Comparison of ENCODE assay signal across 16 cellular contexts in the genomic region with DNA sequence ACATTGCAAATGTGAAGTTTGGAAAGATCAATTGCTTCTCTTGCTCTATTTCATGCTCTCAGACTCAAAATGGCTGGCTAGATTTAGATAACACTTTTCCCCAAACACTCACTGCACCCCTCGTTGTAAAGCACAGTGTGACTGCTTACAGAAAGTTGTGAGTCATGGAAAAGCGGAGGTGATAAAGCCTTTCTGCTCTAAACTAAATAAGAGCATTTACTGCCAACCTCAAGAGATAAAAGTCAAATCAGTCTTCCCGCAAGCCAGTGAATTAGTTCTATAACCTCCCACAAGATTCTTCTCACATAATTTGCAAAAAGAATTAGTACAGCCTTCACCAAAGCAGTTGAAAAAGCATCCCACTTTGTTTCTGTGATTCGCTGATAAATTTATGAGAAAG.
DNase-seq lines count a peak whose midpoint lies in the region; ATAC-seq and TF ChIP-seq lines count a peak whose summit lies in the region.
"Had no signal": no experiment of that assay in that cellular context is flagged by ENCODE, and none has a peak within 500 bp of the region (broad histone marks: within the 10 kb centered on the region; RNA-seq: fewer than 3 reads in every experiment).

No MANE protein-coding gene starts in this region.

- no peaks in the 10 kb centered on the region for H4K20me1 ChIP-seq in GM23338 (replicated peaks; ENCODE audit: insufficient read depth)

- H3K4me1 Mint-ChIP-seq in GM23338 (peaks cover 13% of the 10 kb centered on the region), nephron (peaks cover 63% of the 10 kb centered on the region), endodermal cell (peaks cover 26% of the 10 kb centered on the region)
- H3K4me1 Mint-ChIP-seq: CD4-positive, CD25-positive, alpha-beta regulatory T cell had no signal

- H3K9me2 ChIP-seq in GM23338 (ENCODE audit: insufficient read depth) = no peaks in the 10 kb centered on the region

- H3K9me3 ChIP-seq in endodermal cell (ENCODE audit: control insufficient read depth, low read length) = no peaks in the 10 kb centered on the region

- H3K27ac ChIP-seq in GM23338 (ENCODE audit: low read depth) (no peak overlapping the region), caudate nucleus (ENCODE audit: low read depth, low read length) (peak overlapping the region; percentile 52), endodermal cell (ENCODE audit: low read depth, low read length) (no peak overlapping the region)
- H3K27ac ChIP-seq: RWPE1 had no signal

- no peak for ATAC-seq in GM23338

- H3K9me3 Mint-ChIP-seq in GM23338 (no peaks in the 10 kb centered on the region; the same call in 2 of the 3 replicates), nephron (peaks cover 6% of the 10 kb centered on the region), endodermal cell (peaks cover 4% of the 10 kb centered on the region)

- WGBS in endodermal cell (ENCODE audit: insufficient coverage in 1 of 2, insufficient read length in 1 of 2), 2 experiments = 69 to 77% methylated on average over 2 to 4 of the region's 4 CpGs

- no peak overlapping the region for H3K4me2 ChIP-seq in GM23338

- DNase-seq in GM23338 (ENCODE audit: low spot score) (no peak), RKO (ENCODE audit: low spot score) (peak; percentile 14), caudate nucleus (lab: John Stamatoyannopoulos, UW) (peak in 7 of 61 donors; percentile 4 to 73 (median 12)), endodermal cell (no peak), anterior cingulate cortex (lab: John Stamatoyannopoulos, UW) (no peak), DMS53 treated with DMSO at 0.1 percent for 48 hours (lab: John Stamatoyannopoulos, UW; ENCODE audit: unreplicated experiment) (no peak)
- DNase-seq in activated CD4-positive, alpha-beta T cell treated with anti-CD3 and anti-CD28 coated beads, Interleukin-2, amount 50 U/mL, for 1 hour = no peak
- DNase-seq: CD4-positive, CD25-positive, alpha-beta regulatory T cell; DMS79 treated with DMSO at 0.1 percent for 48 hours; HCEC 1CT; NCI-H1417; NCI-H187 treated with DMSO at 0.1 percent for 48 hours; NCI-H526 treated with DMSO at 0.1 percent for 48 hours; NK-92 treated with Interleukin-12 subunit alpha and Interleukin-12 subunit beta, amount 100 ng/mL, for 24 hours had no signal

- H3K36me3 Mint-ChIP-seq in GM23338 (ENCODE audit: low read depth) (no peaks in the 10 kb centered on the region), nephron (ENCODE audit: low read depth) (peaks cover 3% of the 10 kb centered on the region), endodermal cell (ENCODE audit: low read depth) (no peaks in the 10 kb centered on the region)
- H3K36me3 Mint-ChIP-seq: CD4-positive, CD25-positive, alpha-beta regulatory T cell had no signal

- no peaks in the 10 kb centered on the region for H3F3A ChIP-seq in GM23338 (replicated peaks; ENCODE audit: low read depth)

- peaks cover 8% of the 10 kb centered on the region for H3K27me3 Mint-ChIP-seq in GM23338 (ENCODE audit: insufficient read depth, low read depth, poor library complexity)
- no peaks in the 10 kb centered on the region for H3K27me3 Mint-ChIP-seq in nephron (ENCODE audit: low read depth)
- peaks cover under 1% of the 10 kb centered on the region for H3K27me3 Mint-ChIP-seq in endodermal cell (ENCODE audit: insufficient read depth)

- no peaks in the 10 kb centered on the region for H3K27me3 ChIP-seq in GM23338 (ENCODE audit: insufficient read depth)
- H3K27me3 ChIP-seq in endodermal cell (ENCODE audit: control insufficient read depth, insufficient read depth, low read length, poor library complexity, severe bottlenecking) = no peaks in the 10 kb centered on the region

- no peak for TF ChIP-seq CTCF in GM23338 (conservative IDR thresholded peaks at IDR 0.05; ENCODE audit: low read depth in 2 of 2)
- no peak for TF ChIP-seq CTCF in nephron (IDR thresholded peaks at IDR 0.05; ENCODE audit: unreplicated experiment in 3 of 3)
- TF ChIP-seq CTCF in endodermal cell (conservative IDR thresholded peaks at IDR 0.05) = no peak

- H3K9ac ChIP-seq in endodermal cell (ENCODE audit: extremely low read depth, low read length, poor library complexity, severe bottlenecking) = no peak overlapping the region

- 0 out of 2 replicates have a peak overlapping the region, but pooled peaks have one; percentile 12 for H2AFZ ChIP-seq in GM23338

- H3K36me3 ChIP-seq in GM23338 (ENCODE audit: insufficient read depth) = no peaks in the 10 kb centered on the region
- no peaks in the 10 kb centered on the region for H3K36me3 ChIP-seq in endodermal cell (ENCODE audit: control insufficient read depth, insufficient read depth, low read length)

- no peaks in the 10 kb centered on the region for H3K79me2 ChIP-seq in GM23338 (replicated peaks; ENCODE audit: insufficient read depth)

- H3K4me3 Mint-ChIP-seq in GM23338 (no peak overlapping the region), nephron (no peak overlapping the region), endodermal cell (no peak overlapping the region)
- H3K4me3 Mint-ChIP-seq: CD4-positive, CD25-positive, alpha-beta regulatory T cell had no signal

- H3K4me3 ChIP-seq in GM23338 (no peak overlapping the region), endodermal cell (ENCODE audit: low read length) (no peak overlapping the region)

- peaks cover 7% of the 10 kb centered on the region; the same call in 1 of the 2 replicates for H3K4me1 ChIP-seq in GM23338 (ENCODE audit: insufficient read depth)
- H3K4me1 ChIP-seq in endodermal cell (ENCODE audit: control insufficient read depth, insufficient read depth, low read length) = peaks cover 5% of the 10 kb centered on the region

- no peak overlapping the region for H3K27ac Mint-ChIP-seq in GM23338
- peak overlapping the region; percentile 29 to 96 (median 94) for H3K27ac Mint-ChIP-seq in nephron
- no peak overlapping the region for H3K27ac Mint-ChIP-seq in endodermal cell
- H3K27ac Mint-ChIP-seq: CD4-positive, CD25-positive, alpha-beta regulatory T cell had no signal

TF ChIP-seq in GM23338, 12 proteins besides CTCF, POLR2A, EP300 and RAD21 (continues in another document):
- no peak for TF ChIP-seq ZNF462 (CRISPR knock-in tag; IDR thresholded peaks at IDR 0.05)
- TF ChIP-seq ZNF331 (CRISPR knock-in tag; IDR thresholded peaks at IDR 0.05; ENCODE audit: low read depth) = no peak
- TF ChIP-seq NANOG (IDR thresholded peaks at IDR 0.05; ENCODE audit: borderline replicate concordance) = no peak

Comparison
In these comparisons a context has a peak if more than half of its experiments do, and no peak if none do; other contexts are left out.
1. H3K27ac Mint-ChIP-seq: peak in nephron (3 of 3); none in GM23338 (single experiment) and endodermal cell (single experiment).